Comparison of ENCODE assay signal across 11 cellular contexts in genomic region chrX:72120798-72121197, GRCh38. TPM values are rescaled to one million over a fixed set of nuclear protein-coding genes. Genes with fewer than 3 reads are reported as not detected.
DNase-seq lines count a peak whose midpoint lies in the region; FAIRE-seq and TF ChIP-seq lines count a peak whose summit lies in the region.
"Had no signal": no experiment of that assay in that cellular context is flagged by ENCODE, and none has a peak within 500 bp of the region (broad histone marks: within the 10 kb centered on the region; RNA-seq: fewer than 3 reads in every experiment).

No MANE protein-coding gene starts in this region.

- peak; percentile 77 for DNase-seq in BE2C
- peak; percentile 67 for DNase-seq in coronary artery (ENCODE audit: low spot score)
- no peak for DNase-seq in inferior parietal cortex (ENCODE audit: extremely low spot score)
- DNase-seq in NCI-H1436 (lab: John Stamatoyannopoulos, UW), result no peak
- no peak for DNase-seq in D721Med (ENCODE audit: insufficient read length, low spot score)
- DNase-seq in A673 (ENCODE audit: low spot score), result no peak
- DNase-seq: NCI-H748 treated with DMSO at 0.1 percent for 48 hours had no signal

- CTCF ChIA-PET in A673 (lab: Charles Lee), result no interaction called here

- peak overlapping the region; percentile 69 for H3K4me2 ChIP-seq in Loucy (ENCODE audit: low read depth, low read length, poor library complexity, severe bottlenecking)

- H3K9ac ChIP-seq in Loucy (ENCODE audit: low read depth, low read length, poor library complexity, severe bottlenecking), result peak overlapping the region; percentile 60
- no peak overlapping the region for H3K9ac ChIP-seq in muscle layer of colon (ENCODE audit: low read length)

- H4K20me1 ChIP-seq in Loucy (ENCODE audit: insufficient read depth, low read length, poor library complexity, severe bottlenecking), result no peaks in the 10 kb centered on the region

- intact Hi-C loops in A673 (cut with micrococcal nuclease; ENCODE audit: unreplicated experiment), result no loop called here

- H3K27me3 ChIP-seq in BE2C (no peaks in the 10 kb centered on the region), Loucy (ENCODE audit: insufficient read depth, low read length, poor library complexity, severe bottlenecking) (no peaks in the 10 kb centered on the region), muscle layer of colon (ENCODE audit: control insufficient read depth in 1 of 2, insufficient read depth in 2 of 2, low read length in 2 of 2) (peaks cover under 1% of the 10 kb centered on the region in 2 donors), A673 (replicated peaks; ENCODE audit: insufficient read depth, low read depth, low read length, poor library complexity) (no peaks in the 10 kb centered on the region)

- H3K4me1 ChIP-seq in BE2C, result peaks cover 63% of the 10 kb centered on the region
- H3K4me1 ChIP-seq in Loucy (ENCODE audit: insufficient read depth, low read length, poor library complexity, severe bottlenecking), result peaks cover 53% of the 10 kb centered on the region
- H3K4me1 ChIP-seq in muscle layer of colon (ENCODE audit: insufficient read depth, low read length), result peaks cover 35% of the 10 kb centered on the region
- peaks cover 38% of the 10 kb centered on the region for H3K4me1 ChIP-seq in A673 (ENCODE audit: insufficient read depth, low read length, poor library complexity, severe bottlenecking)

- no peak for TF ChIP-seq CTCF in BE2C (IDR thresholded peaks at IDR 0.05; ENCODE audit: low read depth, low read length)
- no peak for TF ChIP-seq CTCF in Loucy (conservative IDR thresholded peaks at IDR 0.05; ENCODE audit: low read length)
- TF ChIP-seq CTCF in coronary artery (IDR thresholded peaks at IDR 0.05), result no peak
- no peak for TF ChIP-seq CTCF in D721Med (IDR thresholded peaks at IDR 0.05; ENCODE audit: insufficient read depth, missing control alignments)
- TF ChIP-seq CTCF in A673 (conservative IDR thresholded peaks at IDR 0.05; ENCODE audit: low read depth, low read length), result no peak

- H3K4me3 ChIP-seq in BE2C (ENCODE audit: low read depth, low read length) (no peak overlapping the region), Loucy (ENCODE audit: low read length, poor library complexity, severe bottlenecking) (no peak overlapping the region), coronary artery (no peak overlapping the region), muscle layer of colon (ENCODE audit: low read depth in 1 of 2, low read length in 2 of 2) (no peak overlapping the region), A673 (ENCODE audit: low read depth, low read length, poor library complexity, severe bottlenecking) (no peak overlapping the region)
- H3K4me3 ChIP-seq: GM12878 had no signal

- H3K27ac ChIP-seq in coronary artery (peak overlapping the region; percentile 56 to 85), muscle layer of colon (ENCODE audit: low read depth, low read length) (peak overlapping the region; percentile 16), A673 (ENCODE audit: low read depth, low read length, poor library complexity, severe bottlenecking) (no peak overlapping the region)
- H3K27ac ChIP-seq: C4-2B had no signal

- H3K36me3 ChIP-seq in BE2C (peaks cover 6% of the 10 kb centered on the region), Loucy (ENCODE audit: insufficient read depth, low read length) (no peaks in the 10 kb centered on the region), muscle layer of colon (ENCODE audit: insufficient read depth, low read length) (no peaks in the 10 kb centered on the region), A673 (ENCODE audit: insufficient read depth, low read length, poor library complexity, severe bottlenecking) (no peaks in the 10 kb centered on the region)

- no peak overlapping the region for H2AFZ ChIP-seq in Loucy (ENCODE audit: low read length)

- no peak for FAIRE-seq in D721Med (lab: Jason Lieb, UNC)
- FAIRE-seq: GM12878 had no signal

- BruUV-seq in A673 (replicated peaks; lab: Mats Ljungman, UMichigan), result no TSS peak

- H3F3A ChIP-seq in Loucy (ENCODE audit: low read depth), result no peaks in the 10 kb centered on the region

- H3K79me2 ChIP-seq in Loucy (ENCODE audit: insufficient read depth, low read length), result no peaks in the 10 kb centered on the region

- POLR2A ChIA-PET in A673 (lab: Charles Lee; ENCODE audit: low non-redundant PET), result no interaction called here

- H3K9me3 ChIP-seq in BE2C (no peaks in the 10 kb centered on the region), Loucy (ENCODE audit: insufficient read depth, low read depth, low read length) (no peaks in the 10 kb centered on the region), muscle layer of colon (ENCODE audit: low read length) (no peaks in the 10 kb centered on the region), A673 (ENCODE audit: low read depth, low read length, poor library complexity, severe bottlenecking) (no peaks in the 10 kb centered on the region)

- no peaks in the 10 kb centered on the region for H3K9me2 ChIP-seq in Loucy (replicated peaks; ENCODE audit: low read depth, low read length)

RNA-seq across cellular contexts. Expression of gene RTL5, which starts 10.9 kb away (rescaled TPM):
- polyA plus RNA-seq in BE2C (2012; ENCODE audit: insufficient read depth, insufficient read length, low read depth), result 64.3 TPM
- 8.4 and 11.5 TPM in 2 replicates for total RNA-seq in A673 (2021)

Comparison
In these comparisons a context has a peak if more than half of its experiments do, and no peak if none do; other contexts are left out.
1. DNase-seq: peak in BE2C (single experiment) and coronary artery (single experiment); none in inferior parietal cortex (single experiment), NCI-H1436 (single experiment), D721Med (single experiment) and A673 (single experiment).